Comparison of ENCODE assay signal across 15 cellular contexts in genomic region chr7:26443761-26444160, GRCh38.
"Had no signal": no experiment of that assay in that cellular context is flagged by ENCODE, and none has a peak within 500 bp of the region (broad histone marks: within the 10 kb centered on the region; RNA-seq: fewer than 3 reads in every experiment).

No MANE protein-coding gene starts in this region.

- H3K4me3 Mint-ChIP-seq: activated naive CD4-positive, alpha-beta T cell treated with anti-CD3 and anti-CD28 coated beads, Interleukin-2, amount 10 ng/mL, durations not matched to agents 7 days and 5 days; dendritic cell treated with granulocyte-macrophage colony-stimulating factor and Interleukin-4, amounts not matched to agents 40 ng/mL and 50 ng/mL, for 4 days; naive B cell; stimulated activated effector memory CD8-positive, alpha-beta T cell treated with anti-CD3 and anti-CD28 coated beads, Interleukin-12 subunit alpha, Interleukin-12 subunit beta, amount 100 ng/mL, for 72 hours; T-helper 2 cell treated with Interferon-gamma antibody and Interleukin-4, amounts not matched to agents 5 μg/mL and 100 μg/mL, for 36 hours had no signal

- H3K27ac ChIP-seq: ascending aorta, heart left ventricle, parathyroid adenoma, thyroid gland had no signal

- H3K4me1 Mint-ChIP-seq: activated naive CD4-positive, alpha-beta T cell treated with anti-CD3 and anti-CD28 coated beads, Interleukin-2, amount 10 ng/mL, durations not matched to agents 7 days and 5 days; naive B cell; stimulated activated effector memory CD8-positive, alpha-beta T cell treated with anti-CD3 and anti-CD28 coated beads, Interleukin-12 subunit alpha, Interleukin-12 subunit beta, amount 100 ng/mL, for 72 hours had no signal

- DNase-seq: activated CD4-positive, alpha-beta T cell treated with anti-CD3 and anti-CD28 coated beads, Interleukin-2, amount 50 U/mL, for 1 hour; activated naive CD4-positive, alpha-beta T cell treated with anti-CD3 and anti-CD28 coated beads, Interleukin-2, amount 10 ng/mL, durations not matched to agents 7 days and 5 days; activated T-cell treated with anti-CD3 and anti-CD28 coated beads for 4 hours; effector memory CD4-positive, alpha-beta T cell; heart left ventricle; left cardiac atrium; naive B cell; thyroid gland had no signal

- H3K9me3 ChIP-seq: ascending aorta, heart left ventricle, thyroid gland had no signal

- ATAC-seq: heart left ventricle; left cardiac atrium; stimulated activated effector memory CD8-positive, alpha-beta T cell treated with anti-CD3 and anti-CD28 coated beads, Interleukin-12 subunit alpha, Interleukin-12 subunit beta, amount 100 ng/mL, for 72 hours had no signal

- H3K36me3 ChIP-seq: ascending aorta, heart left ventricle, thyroid gland had no signal

- H3K27ac Mint-ChIP-seq: activated naive CD4-positive, alpha-beta T cell treated with anti-CD3 and anti-CD28 coated beads, Interleukin-2, amount 10 ng/mL, durations not matched to agents 7 days and 5 days; activated T-helper 2 cell treated with anti-CD3 and anti-CD28 coated beads, Interferon-gamma antibody, Interleukin-2, Interleukin-4, amounts not matched to agents 10 μg/mL and 5 μg/mL and 100 μg/mL, durations not matched to agents 14 hours and 24 hours and 36 hours; dendritic cell treated with granulocyte-macrophage colony-stimulating factor and Interleukin-4, amounts not matched to agents 40 ng/mL and 50 ng/mL, for 4 days; stimulated activated effector memory CD8-positive, alpha-beta T cell treated with anti-CD3 and anti-CD28 coated beads, Interleukin-12 subunit alpha, Interleukin-12 subunit beta, amount 100 ng/mL, for 72 hours; T-helper 2 cell treated with Interferon-gamma antibody and Interleukin-4, amounts not matched to agents 5 μg/mL and 100 μg/mL, for 36 hours had no signal

- H3K36me3 Mint-ChIP-seq: activated naive CD4-positive, alpha-beta T cell treated with anti-CD3 and anti-CD28 coated beads, Interleukin-2, amount 10 ng/mL, durations not matched to agents 7 days and 5 days; naive B cell; stimulated activated effector memory CD8-positive, alpha-beta T cell treated with anti-CD3 and anti-CD28 coated beads, Interleukin-12 subunit alpha, Interleukin-12 subunit beta, amount 100 ng/mL, for 72 hours had no signal

- H3K4me1 ChIP-seq: ascending aorta, heart left ventricle, thyroid gland had no signal

- H3K9me3 Mint-ChIP-seq: activated naive CD4-positive, alpha-beta T cell treated with anti-CD3 and anti-CD28 coated beads, Interleukin-2, amount 10 ng/mL, durations not matched to agents 7 days and 5 days; activated T-helper 2 cell treated with anti-CD3 and anti-CD28 coated beads, Interferon-gamma antibody, Interleukin-2, Interleukin-4, amounts not matched to agents 10 μg/mL and 5 μg/mL and 100 μg/mL, durations not matched to agents 14 hours and 24 hours and 36 hours; dendritic cell treated with granulocyte-macrophage colony-stimulating factor and Interleukin-4, amounts not matched to agents 40 ng/mL and 50 ng/mL, for 4 days; stimulated activated effector memory CD8-positive, alpha-beta T cell treated with anti-CD3 and anti-CD28 coated beads, Interleukin-12 subunit alpha, Interleukin-12 subunit beta, amount 100 ng/mL, for 72 hours; T-helper 2 cell treated with Interferon-gamma antibody and Interleukin-4, amounts not matched to agents 5 μg/mL and 100 μg/mL, for 36 hours had no signal

- H3K4me3 ChIP-seq: ascending aorta, heart left ventricle, lung, thyroid gland had no signal
